In the genomic region with DNA sequence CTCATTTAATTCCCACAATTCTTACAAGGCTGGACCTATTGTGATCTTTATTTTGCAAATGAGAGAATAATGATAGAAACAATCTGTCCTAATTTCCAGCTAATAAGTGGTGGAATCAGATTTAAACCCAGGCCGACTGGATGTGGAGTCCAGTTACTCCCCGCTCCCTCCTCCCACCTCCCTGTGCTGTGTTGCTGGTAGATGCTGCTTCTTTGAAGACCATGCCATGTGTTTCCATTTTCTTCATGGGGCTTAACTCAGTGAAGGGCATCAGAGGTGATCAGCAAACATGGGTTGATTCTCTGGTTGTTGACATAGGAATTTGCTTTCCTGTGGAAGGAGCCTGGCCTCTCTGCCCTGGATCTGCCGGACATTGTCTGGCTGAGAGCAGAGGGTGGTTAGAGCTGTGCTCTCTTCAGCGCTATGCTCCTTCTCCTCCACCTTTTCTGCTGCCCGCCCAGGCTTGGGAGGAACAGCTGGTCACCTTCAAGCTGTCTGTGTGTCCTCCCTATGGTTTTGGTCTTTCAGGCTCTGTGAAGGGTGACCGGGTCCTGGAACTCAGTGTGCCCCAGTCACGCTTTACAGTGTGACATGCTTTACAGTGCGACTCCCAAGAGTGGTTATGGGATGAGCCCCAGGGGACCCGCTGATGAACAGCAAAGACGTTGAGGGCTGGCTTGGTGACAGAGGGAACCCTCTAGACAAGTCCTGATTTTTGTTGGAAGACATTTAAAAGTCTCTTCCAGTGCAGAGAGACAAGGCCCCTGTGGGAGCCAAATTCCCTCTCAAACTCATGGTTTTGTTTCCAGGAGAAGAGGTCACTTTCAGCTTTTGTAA, we compare ENCODE assay signal across 16 cellular contexts.
A peak's percentile ranks its signal among the peaks of the same experiment; 100 is the strongest.
DNase-seq lines count a peak whose midpoint lies in the region; ATAC-seq and TF ChIP-seq lines count a peak whose summit lies in the region.
"Had no signal": no experiment of that assay in that cellular context is flagged by ENCODE, and none has a peak within 500 bp of the region (broad histone marks: within the 10 kb centered on the region; RNA-seq: fewer than 3 reads in every experiment).

No MANE protein-coding gene starts in this region.

- no peak overlapping the region for H3K9ac ChIP-seq in neuronal stem cell (ENCODE audit: low read depth, low read length, poor library complexity)

- H3K79me1 ChIP-seq in neuronal stem cell (ENCODE audit: low read depth, low read length), result no peaks in the 10 kb centered on the region

- H3K4me3 Mint-ChIP-seq in activated CD8-positive, alpha-beta T cell treated with anti-CD3 and anti-CD28 coated beads, Interleukin-2, amount 10 ng/mL, durations not matched to agents 7 days and 5 days, result no peak overlapping the region
- H3K4me3 Mint-ChIP-seq in effector memory CD8-positive, alpha-beta T cell, result no peak overlapping the region
- H3K4me3 Mint-ChIP-seq: activated T-helper 17 cell treated with anti-CD3 and anti-CD28 coated beads, Interleukin-2, amount 50 U/mL, for 72 hours; stimulated activated naive CD8-positive, alpha-beta T cell treated with anti-CD3 and anti-CD28 coated beads, Interleukin-15, amount 100 ng/mL, for 72 hours had no signal

- H2BK12ac ChIP-seq in neuronal stem cell (ENCODE audit: low read length), result no peak overlapping the region

- H3K23ac ChIP-seq in neuronal stem cell (ENCODE audit: low read depth, low read length, poor library complexity), result no peak overlapping the region

- H3K27me3 Mint-ChIP-seq in activated CD8-positive, alpha-beta T cell treated with anti-CD3 and anti-CD28 coated beads, Interleukin-2, amount 10 ng/mL, durations not matched to agents 7 days and 5 days (ENCODE audit: low read depth), result peaks cover 10% of the 10 kb centered on the region
- peaks cover 9 to 18% of the 10 kb centered on the region in 2 donors for H3K27me3 Mint-ChIP-seq in effector memory CD8-positive, alpha-beta T cell

- no peak for TF ChIP-seq EP300 in upper lobe of left lung (IDR thresholded peaks at IDR 0.05)

- peaks cover 22% of the 10 kb centered on the region for H3K4me1 Mint-ChIP-seq in activated CD8-positive, alpha-beta T cell treated with anti-CD3 and anti-CD28 coated beads, Interleukin-2, amount 10 ng/mL, durations not matched to agents 7 days and 5 days (ENCODE audit: low read depth)
- H3K4me1 Mint-ChIP-seq in effector memory CD8-positive, alpha-beta T cell (ENCODE audit: low read depth in 2 of 2), result peaks cover 0 to 2% of the 10 kb centered on the region in 2 donors

- H3K27me3 ChIP-seq in neuronal stem cell (ENCODE audit: control insufficient read depth in 3 of 3, insufficient read depth in 3 of 3, low read depth in 1 of 3, low read length in 3 of 3), result no peaks in the 10 kb centered on the region
- no peaks in the 10 kb centered on the region for H3K27me3 ChIP-seq in upper lobe of left lung
- H3K27me3 ChIP-seq: pancreas had no signal

- H3K4ac ChIP-seq in neuronal stem cell (ENCODE audit: low read length), result no peak overlapping the region

- no peak overlapping the region for H2BK5ac ChIP-seq in neuronal stem cell (ENCODE audit: low read length)

- H2BK120ac ChIP-seq in neuronal stem cell (ENCODE audit: low read depth, low read length), result no peak overlapping the region

- no peak overlapping the region for H3K27ac Mint-ChIP-seq in activated CD8-positive, alpha-beta T cell treated with anti-CD3 and anti-CD28 coated beads, Interleukin-2, amount 10 ng/mL, durations not matched to agents 7 days and 5 days
- H3K27ac Mint-ChIP-seq in effector memory CD8-positive, alpha-beta T cell, result no peak overlapping the region
- H3K27ac Mint-ChIP-seq: activated T-helper 17 cell treated with anti-CD3 and anti-CD28 coated beads, Interleukin-2, amount 50 U/mL, for 72 hours had no signal

- no peak overlapping the region for H3K14ac ChIP-seq in neuronal stem cell (ENCODE audit: low read length)

- no peak overlapping the region for H2AK5ac ChIP-seq in neuronal stem cell (ENCODE audit: low read depth, low read length)

- DNase-seq in DMS53 (lab: John Stamatoyannopoulos, UW) (peak; percentile 23), DMS53 treated with DMSO at 0.1 percent for 48 hours (lab: John Stamatoyannopoulos, UW; ENCODE audit: unreplicated experiment) (no peak), Right ventricle myocardium superior (no peak), neuronal stem cell (ENCODE audit: low spot score) (no peak), upper lobe of left lung (no peak), lower leg skin (ENCODE audit: low spot score in 2 of 2) (no peak)
- DNase-seq in activated CD8-positive, alpha-beta T cell treated with anti-CD3 and anti-CD28 coated beads, Interleukin-2, amount 10 ng/mL, durations not matched to agents 7 days and 5 days, result no peak
- DNase-seq in effector memory CD8-positive, alpha-beta T cell, result no peak
- DNase-seq: central memory CD4-positive, alpha-beta T cell; NCI-H2171; pancreas; stimulated activated CD4-positive, alpha-beta T cell treated with anti-CD3 and anti-CD28 coated beads, Interleukin-4, amount 100 ng/mL, for 4 hours; stimulated activated naive CD8-positive, alpha-beta T cell treated with anti-CD3 and anti-CD28 coated beads, Interleukin-15, amount 100 ng/mL, for 72 hours had no signal

- H3K36me3 Mint-ChIP-seq in activated CD8-positive, alpha-beta T cell treated with anti-CD3 and anti-CD28 coated beads, Interleukin-2, amount 10 ng/mL, durations not matched to agents 7 days and 5 days (ENCODE audit: low read depth), result no peaks in the 10 kb centered on the region
- no peaks in the 10 kb centered on the region for H3K36me3 Mint-ChIP-seq in effector memory CD8-positive, alpha-beta T cell (ENCODE audit: insufficient read depth)

- H3K4me3 ChIP-seq in neuronal stem cell (ENCODE audit: low read length in 2 of 2), result peak overlapping the region in 1 of 2 donors; percentile 18
- no peak overlapping the region for H3K4me3 ChIP-seq in upper lobe of left lung
- no peak overlapping the region for H3K4me3 ChIP-seq in lower leg skin (ENCODE audit: low read depth, poor library complexity, severe bottlenecking)
- H3K4me3 ChIP-seq: pancreas had no signal

- no peak overlapping the region for H3K27ac ChIP-seq in neuronal stem cell (replicated peaks; ENCODE audit: low read length)
- peak overlapping the region in 3 of 4 donors; percentile 31 to 44 (median 34) for H3K27ac ChIP-seq in upper lobe of left lung
- H3K27ac ChIP-seq: 22Rv1, pancreas had no signal

- H3K4me1 ChIP-seq in neuronal stem cell (ENCODE audit: control insufficient read depth in 2 of 2, insufficient read depth in 1 of 2, low read depth in 1 of 2, low read length in 2 of 2), result peaks cover 9 to 35% of the 10 kb centered on the region in 2 donors
- peaks cover 0 to 3% (median 1%) of the 10 kb centered on the region in 4 donors for H3K4me1 ChIP-seq in upper lobe of left lung

- H3K18ac ChIP-seq in neuronal stem cell (ENCODE audit: low read length), result no peak overlapping the region

- no CpG with 5 or more reads among the region's 10 CpGs for WGBS in neuronal stem cell (ENCODE audit: extremely low coverage in 2 of 2, insufficient read length in 2 of 2, insufficient replicate concordance in 1 of 2), 2 donors
- 81 to 98% methylated on average over 9 to 10 of the region's 10 CpGs for WGBS in upper lobe of left lung, 2 donors
- WGBS in lower leg skin, 2 donors, result 62 to 73% methylated on average over 10 of the region's 10 CpGs

- TF ChIP-seq CTCF in upper lobe of left lung (IDR thresholded peaks at IDR 0.05) (no peak), lower leg skin (IDR thresholded peaks at IDR 0.05) (no peak)

- no peak for TF ChIP-seq POLR2A in upper lobe of left lung (IDR thresholded peaks at IDR 0.05)
- no peak for TF ChIP-seq POLR2A in lower leg skin (IDR thresholded peaks at IDR 0.05)

- H3K9me3 Mint-ChIP-seq in activated CD8-positive, alpha-beta T cell treated with anti-CD3 and anti-CD28 coated beads, Interleukin-2, amount 10 ng/mL, durations not matched to agents 7 days and 5 days (ENCODE audit: insufficient read depth), result no peaks in the 10 kb centered on the region
- no peaks in the 10 kb centered on the region for H3K9me3 Mint-ChIP-seq in effector memory CD8-positive, alpha-beta T cell
- H3K9me3 Mint-ChIP-seq: activated CD4-positive, alpha-beta T cell treated with anti-CD3 and anti-CD28 coated beads, Interleukin-2, amount 10 ng/mL, durations not matched to agents 24 days and 14 days; activated T-helper 17 cell treated with anti-CD3 and anti-CD28 coated beads, Interleukin-2, amount 50 U/mL, for 72 hours; stimulated activated naive CD8-positive, alpha-beta T cell treated with anti-CD3 and anti-CD28 coated beads, Interleukin-15, amount 100 ng/mL, for 72 hours had no signal

- CTCF ChIA-PET in activated CD8-positive, alpha-beta T cell treated with anti-CD3 and anti-CD28 coated beads, Interleukin-2, amount 10 ng/mL, durations not matched to agents 7 days and 5 days (lab: Charles Lee), result interaction anchor here (1.2 kb wide), 1 partner anchor 33 kb away, joined by 4 read pairs; no protein-coding TSS in a partner anchor

- H3K36me3 ChIP-seq in neuronal stem cell (replicated peaks in 1 of 2; ENCODE audit: control insufficient read depth in 2 of 2, insufficient read depth in 2 of 2, low read length in 2 of 2), result no peaks in the 10 kb centered on the region
- H3K36me3 ChIP-seq in upper lobe of left lung, result no peaks in the 10 kb centered on the region
- H3K36me3 ChIP-seq: pancreas had no signal

- no peak overlapping the region for H2BK15ac ChIP-seq in neuronal stem cell (ENCODE audit: low read length)

- H2AFZ ChIP-seq in neuronal stem cell (ENCODE audit: low read length), result peak overlapping the region; percentile 80

- no peak overlapping the region for H3K4me2 ChIP-seq in neuronal stem cell (ENCODE audit: insufficient read depth, low read length, poor library complexity, severe bottlenecking)

- H3K9me3 ChIP-seq in neuronal stem cell (replicated peaks in 1 of 2; ENCODE audit: control insufficient read depth in 2 of 2, insufficient read depth in 1 of 2, low read depth in 1 of 2, low read length in 2 of 2) (no peaks in the 10 kb centered on the region), upper lobe of left lung (no peaks in the 10 kb centered on the region)
- H3K9me3 ChIP-seq: pancreas had no signal

- no peak overlapping the region for H4K8ac ChIP-seq in neuronal stem cell (ENCODE audit: low read depth, low read length)

- POLR2A ChIA-PET in activated CD8-positive, alpha-beta T cell treated with anti-CD3 and anti-CD28 coated beads, Interleukin-2, amount 10 ng/mL, durations not matched to agents 7 days and 5 days (lab: Charles Lee), result no interaction called here

- peak; percentile 42 for ATAC-seq in Right ventricle myocardium superior (ENCODE audit: poor library complexity)
- ATAC-seq in upper lobe of left lung (ENCODE audit: low FRiP score in 2 of 2), result no peak
- no peak for ATAC-seq in activated CD8-positive, alpha-beta T cell treated with anti-CD3 and anti-CD28 coated beads, Interleukin-2, amount 10 ng/mL, durations not matched to agents 7 days and 5 days
- ATAC-seq in effector memory CD8-positive, alpha-beta T cell (replicated peaks), result no peak
- ATAC-seq: activated T-helper 17 cell treated with anti-CD3 and anti-CD28 coated beads, Interleukin-2, amount 50 U/mL, for 72 hours had no signal

- H4K91ac ChIP-seq in neuronal stem cell (ENCODE audit: low read depth, low read length, poor library complexity), result no peak overlapping the region

- intact Hi-C loops in Right ventricle myocardium superior (cut with DNase I), result no loop called here
- intact Hi-C loops in lower leg skin (cut with DNase I; ENCODE audit: low total_unique reads), result loop anchor here (5.0 kb wide), 1 partner anchor 1216 kb away; no protein-coding TSS in a partner anchor
